In genomic region chr12:89568484-89568883, GRCh38 we compare ENCODE assay signal across 28 cellular contexts. TPM values are rescaled to one million over a fixed set of nuclear protein-coding genes. Genes with fewer than 3 reads are reported as not detected.
DNase-seq lines count a peak whose midpoint lies in the region; ATAC-seq and TF ChIP-seq lines count a peak whose summit lies in the region.
"Had no signal": no experiment of that assay in that cellular context is flagged by ENCODE, and none has a peak within 500 bp of the region (broad histone marks: within the 10 kb centered on the region; RNA-seq: fewer than 3 reads in every experiment).

No MANE protein-coding gene starts in this region.

- H3K9me3 ChIP-seq in breast epithelium (no peaks in the 10 kb centered on the region), left lung (no peaks in the 10 kb centered on the region)
- H3K9me3 ChIP-seq: sigmoid colon, thyroid gland had no signal

- no peak overlapping the region for H3K27ac Mint-ChIP-seq in activated T-helper 2 cell treated with anti-CD3 and anti-CD28 coated beads, Interferon-gamma antibody, Interleukin-2, Interleukin-4, amounts not matched to agents 10 μg/mL and 5 μg/mL and 100 μg/mL, durations not matched to agents 14 hours and 24 hours and 36 hours
- H3K27ac Mint-ChIP-seq: brain; HFFc6; immature natural killer cell; T-helper 1 cell treated with Interleukin-12 subunit alpha and Interleukin-12 subunit beta and Interleukin-4 antibody, amounts not matched to agents 30 μg/mL and 1 μg/mL, for 36 hours had no signal

- TF ChIP-seq CTCF in breast epithelium (IDR thresholded peaks at IDR 0.05) (no peak), left lung (IDR thresholded peaks at IDR 0.05) (no peak), GM10266 (IDR thresholded peaks at IDR 0.05; ENCODE audit: control insufficient read depth, insufficient read depth, low read depth, missing control alignments) (no peak)

- H3K27me3 ChIP-seq in breast epithelium = no peaks in the 10 kb centered on the region
- H3K27me3 ChIP-seq in left lung = no peaks in the 10 kb centered on the region
- H3K27me3 ChIP-seq: dorsolateral prefrontal cortex, sigmoid colon, thyroid gland had no signal

- H3K27me3 Mint-ChIP-seq in activated T-helper 2 cell treated with anti-CD3 and anti-CD28 coated beads, Interferon-gamma antibody, Interleukin-2, Interleukin-4, amounts not matched to agents 10 μg/mL and 5 μg/mL and 100 μg/mL, durations not matched to agents 14 hours and 24 hours and 36 hours (ENCODE audit: low read depth) = peaks cover 3% of the 10 kb centered on the region
- H3K27me3 Mint-ChIP-seq: activated naive CD4-positive, alpha-beta T cell treated with anti-CD3 and anti-CD28 coated beads, Interleukin-2, amount 10 ng/mL, durations not matched to agents 7 days and 5 days; brain had no signal

- no peaks in the 10 kb centered on the region for H3K9me3 Mint-ChIP-seq in activated T-helper 2 cell treated with anti-CD3 and anti-CD28 coated beads, Interferon-gamma antibody, Interleukin-2, Interleukin-4, amounts not matched to agents 10 μg/mL and 5 μg/mL and 100 μg/mL, durations not matched to agents 14 hours and 24 hours and 36 hours
- H3K9me3 Mint-ChIP-seq: activated naive CD4-positive, alpha-beta T cell treated with anti-CD3 and anti-CD28 coated beads, Interleukin-2, amount 10 ng/mL, durations not matched to agents 7 days and 5 days; brain; HFFc6; immature natural killer cell; T-helper 1 cell treated with Interleukin-12 subunit alpha and Interleukin-12 subunit beta and Interleukin-4 antibody, amounts not matched to agents 30 μg/mL and 1 μg/mL, for 36 hours had no signal

- H3K27ac ChIP-seq in breast epithelium (peak overlapping the region; percentile 65 to 66), left lung (no peak overlapping the region)
- H3K27ac ChIP-seq: C4-2B, dorsolateral prefrontal cortex, sigmoid colon, thyroid gland had no signal

- peaks cover 42% of the 10 kb centered on the region for H3K4me1 Mint-ChIP-seq in activated T-helper 2 cell treated with anti-CD3 and anti-CD28 coated beads, Interferon-gamma antibody, Interleukin-2, Interleukin-4, amounts not matched to agents 10 μg/mL and 5 μg/mL and 100 μg/mL, durations not matched to agents 14 hours and 24 hours and 36 hours (ENCODE audit: low read depth)
- H3K4me1 Mint-ChIP-seq: activated naive CD4-positive, alpha-beta T cell treated with anti-CD3 and anti-CD28 coated beads, Interleukin-2, amount 10 ng/mL, durations not matched to agents 7 days and 5 days; immature natural killer cell had no signal

- peak; percentile 48 for ATAC-seq in left lung
- no peak for ATAC-seq in GM19023 (IDR thresholded peaks at IDR 0.05; ENCODE audit: unreplicated experiment)
- ATAC-seq: left colon, SK-N-SH treated with all-trans-retinoic acid at 6 μM for 48 hours had no signal

- no peaks in the 10 kb centered on the region for H3K4me1 ChIP-seq in breast epithelium
- H3K4me1 ChIP-seq in left lung = no peaks in the 10 kb centered on the region
- H3K4me1 ChIP-seq: sigmoid colon, thyroid gland had no signal

- no peak overlapping the region for H3K4me3 ChIP-seq in breast epithelium
- no peak overlapping the region for H3K4me3 ChIP-seq in left lung
- H3K4me3 ChIP-seq: dorsolateral prefrontal cortex, sigmoid colon, thyroid gland had no signal

- intact Hi-C loops in breast epithelium (cut with DNase I; ENCODE audit: low total_unique reads) = loop anchor here (10.0 kb wide), 1 partner anchor 146 kb away; no protein-coding TSS in a partner anchor
- intact Hi-C loops in left lung (cut with DNase I) = no loop called here
- intact Hi-C loops in activated T-helper 2 cell treated with anti-CD3 and anti-CD28 coated beads, Interferon-gamma antibody, Interleukin-2, Interleukin-4, amounts not matched to agents 10 μg/mL and 5 μg/mL and 100 μg/mL, durations not matched to agents 14 hours and 24 hours and 36 hours (cut with micrococcal nuclease) = loop anchor here (5.0 to 10.0 kb wide), 3 partner anchors 94 to 686 kb away; no protein-coding TSS in a partner anchor

- DNase-seq in MV-4-11 (lab: John Stamatoyannopoulos, UW) (peak; percentile 48), breast epithelium (ENCODE audit: low spot score in 2 of 2) (no peak), left lung (no peak), GM10266 (ENCODE audit: extremely low spot score) (no peak)
- no peak for DNase-seq in activated T-helper 2 cell treated with anti-CD3 and anti-CD28 coated beads, Interferon-gamma antibody, Interleukin-2, Interleukin-4, amounts not matched to agents 10 μg/mL and 5 μg/mL and 100 μg/mL, durations not matched to agents 14 hours and 24 hours and 36 hours (ENCODE audit: low spot score)
- no peak for DNase-seq in activated CD4-positive, alpha-beta T cell treated with anti-CD3 and anti-CD28 coated beads, Interleukin-2, amount 50 U/mL, for 4 hours
- DNase-seq: activated naive CD4-positive, alpha-beta T cell treated with anti-CD3 and anti-CD28 coated beads, Interleukin-2, amount 10 ng/mL, durations not matched to agents 7 days and 5 days; amniotic stem cell; dorsolateral prefrontal cortex; GOT3; HFFc6; hypothalamus; immature natural killer cell; left colon; mesenchymal stem cell; NCI-H1105; NCI-H187; NCI-H446 treated with DMSO at 0.1 percent for 48 hours; NCI-H774; OCI-M1; sigmoid colon; stimulated activated CD4-positive, alpha-beta T cell treated with anti-CD3 and anti-CD28 coated beads, Interleukin-4, amount 100 ng/mL, for 24 hours; thyroid gland had no signal

- H3K36me3 ChIP-seq in breast epithelium (no peaks in the 10 kb centered on the region), left lung (no peaks in the 10 kb centered on the region)
- H3K36me3 ChIP-seq: sigmoid colon, thyroid gland had no signal

- peaks cover 4% of the 10 kb centered on the region for H3K36me3 Mint-ChIP-seq in activated T-helper 2 cell treated with anti-CD3 and anti-CD28 coated beads, Interferon-gamma antibody, Interleukin-2, Interleukin-4, amounts not matched to agents 10 μg/mL and 5 μg/mL and 100 μg/mL, durations not matched to agents 14 hours and 24 hours and 36 hours (ENCODE audit: low read depth)
- H3K36me3 Mint-ChIP-seq: activated naive CD4-positive, alpha-beta T cell treated with anti-CD3 and anti-CD28 coated beads, Interleukin-2, amount 10 ng/mL, durations not matched to agents 7 days and 5 days; brain had no signal

- H3K4me3 Mint-ChIP-seq in activated T-helper 2 cell treated with anti-CD3 and anti-CD28 coated beads, Interferon-gamma antibody, Interleukin-2, Interleukin-4, amounts not matched to agents 10 μg/mL and 5 μg/mL and 100 μg/mL, durations not matched to agents 14 hours and 24 hours and 36 hours (ENCODE audit: low read depth) = no peak overlapping the region
- H3K4me3 Mint-ChIP-seq: activated naive CD4-positive, alpha-beta T cell treated with anti-CD3 and anti-CD28 coated beads, Interleukin-2, amount 10 ng/mL, durations not matched to agents 7 days and 5 days; brain; HFFc6; immature natural killer cell; T-helper 1 cell treated with Interleukin-12 subunit alpha and Interleukin-12 subunit beta and Interleukin-4 antibody, amounts not matched to agents 30 μg/mL and 1 μg/mL, for 36 hours had no signal

- TF ChIP-seq POLR2A in breast epithelium (IDR thresholded peaks at IDR 0.05) = no peak

RNA-seq across cellular contexts. Expression of gene POC1B, which starts 42.6 kb away (rescaled TPM):
- total RNA-seq in breast epithelium (10 to 100 TPM; 16.0 to 30.4 (median 27.9) TPM), left lung (10 to 100 TPM; 19.5 to 19.8 TPM)
- total RNA-seq in activated T-helper 2 cell treated with anti-CD3 and anti-CD28 coated beads, Interferon-gamma antibody, Interleukin-2, Interleukin-4, amounts not matched to agents 10 μg/mL and 5 μg/mL and 100 μg/mL, durations not matched to agents 14 hours and 24 hours and 36 hours = 24.8 and 25.5 TPM in 2 replicates

RNA-seq across cellular contexts. Expression of gene GALNT4, which starts 43.9 kb away (rescaled TPM):
- total RNA-seq in breast epithelium (10 to 100 TPM in 1 of 3 donors, 1 to 10 TPM in 2; 5.3 to 11.1 (median 7.2) TPM), left lung (1 to 10 TPM; 7.8 to 8.9 TPM)
- 8.8 and 9.1 TPM in 2 replicates for total RNA-seq in activated T-helper 2 cell treated with anti-CD3 and anti-CD28 coated beads, Interferon-gamma antibody, Interleukin-2, Interleukin-4, amounts not matched to agents 10 μg/mL and 5 μg/mL and 100 μg/mL, durations not matched to agents 14 hours and 24 hours and 36 hours

Comparison
In these comparisons a context has a peak if more than half of its experiments do, and no peak if none do; other contexts are left out.
1. H3K27ac ChIP-seq: peak in breast epithelium (2 of 2); none in left lung (0 of 2).
2. intact Hi-C loops: an anchor here in breast epithelium (10.0 kb wide) and activated T-helper 2 cell treated with anti-CD3 and anti-CD28 coated beads, Interferon-gamma antibody, Interleukin-2, Interleukin-4, amounts not matched to agents 10 μg/mL and 5 μg/mL and 100 μg/mL, durations not matched to agents 14 hours and 24 hours and 36 hours (5.0 to 10.0 kb wide); none called in left lung.